Comparison of ENCODE assay signal across 8 cellular contexts in the genomic region with DNA sequence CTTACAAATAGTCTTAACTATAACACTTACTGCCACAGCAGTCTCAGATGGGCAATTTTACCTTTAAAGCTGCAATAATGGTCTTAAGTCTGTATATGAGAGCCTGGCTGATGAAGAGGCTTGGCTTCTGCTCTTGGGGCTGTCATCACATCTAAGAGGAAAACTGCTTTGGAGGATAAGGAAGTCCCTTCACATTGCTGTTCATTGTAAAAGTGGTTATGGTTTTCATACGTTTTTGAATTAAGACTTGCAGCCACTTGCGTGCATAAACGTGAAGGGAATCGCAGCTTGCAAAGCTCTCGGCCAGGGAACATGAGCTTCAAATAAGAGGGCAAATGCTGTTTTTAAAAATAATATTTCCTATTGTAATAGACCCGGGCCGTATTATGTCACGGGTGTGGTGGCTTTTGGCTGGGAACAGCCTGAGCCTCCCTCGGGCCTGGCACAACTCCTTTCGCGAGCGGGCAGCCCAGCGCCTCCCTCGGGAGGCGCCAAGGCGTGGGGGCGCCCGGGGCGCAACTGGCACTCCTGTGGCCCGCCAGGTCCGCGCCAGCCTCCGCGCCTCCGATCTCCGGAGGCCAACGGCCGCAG. TPM values are rescaled to one million over a fixed set of nuclear protein-coding genes. Genes with fewer than 3 reads are reported as not detected.
DNase-seq lines count a peak whose midpoint lies in the region; ATAC-seq and TF ChIP-seq lines count a peak whose summit lies in the region.

No MANE protein-coding gene starts in this region.

- CTCF ChIA-PET in CD8-positive, alpha-beta memory T cell (lab: Charles Lee), result no interaction called here

- no peaks in the 10 kb centered on the region for H3K36me3 ChIP-seq in CD8-positive, alpha-beta memory T cell (ENCODE audit: insufficient read depth, low read length)
- no peaks in the 10 kb centered on the region for H3K36me3 ChIP-seq in liver (ENCODE audit: control insufficient read depth in 4 of 4, insufficient read depth in 3 of 4, low read depth in 1 of 4, low read length in 3 of 4)
- H3K36me3 ChIP-seq in tibial nerve, result no peaks in the 10 kb centered on the region

- peak overlapping the region; percentile 55 to 79 (median 74) for H3K4me3 Mint-ChIP-seq in CD8-positive, alpha-beta memory T cell
- H3K4me3 Mint-ChIP-seq in central memory CD8-positive, alpha-beta T cell, result peak overlapping the region; percentile 73
- H3K4me3 Mint-ChIP-seq in activated T-helper 1 cell treated with anti-CD3 and anti-CD28 coated beads, Interleukin-12 subunit alpha, Interleukin-12 subunit beta, Interleukin-2, Interleukin-4 antibody, amounts not matched to agents 30 ng/mL and 10 ng/mL and 1 ng/mL, durations not matched to agents 14 hours and 24 hours and 36 hours, result no peak overlapping the region

- peaks cover 7% of the 10 kb centered on the region for H3K27me3 ChIP-seq in CD8-positive, alpha-beta memory T cell (ENCODE audit: insufficient read depth, low read length, poor library complexity, severe bottlenecking)
- H3K27me3 ChIP-seq in liver (ENCODE audit: control insufficient read depth in 4 of 4, insufficient read depth in 4 of 4, low read length in 3 of 4) (no peaks in the 10 kb centered on the region), tibial nerve (no peaks in the 10 kb centered on the region)

- TF ChIP-seq RAD21 in liver (IDR thresholded peaks at IDR 0.05), result no peak

- no peak for ATAC-seq in central memory CD8-positive, alpha-beta T cell (replicated peaks; ENCODE audit: extremely low read depth, poor library complexity, severe bottlenecking)
- no peak for ATAC-seq in GM18498 (IDR thresholded peaks at IDR 0.05; ENCODE audit: unreplicated experiment)

- TF ChIP-seq CTCF in liver (IDR thresholded peaks at IDR 0.05; ENCODE audit: low read depth, low read length, missing input control) (no peak), tibial nerve (IDR thresholded peaks at IDR 0.05) (no peak)

- intact Hi-C loops in activated T-helper 1 cell treated with anti-CD3 and anti-CD28 coated beads, Interleukin-12 subunit alpha, Interleukin-12 subunit beta, Interleukin-2, Interleukin-4 antibody, amounts not matched to agents 30 ng/mL and 10 ng/mL and 1 ng/mL, durations not matched to agents 14 hours and 24 hours and 36 hours (cut with micrococcal nuclease), result no loop called here

- POLR2A ChIA-PET in CD8-positive, alpha-beta memory T cell (lab: Charles Lee), result no interaction called here

- no peak for DNase-seq in CD8-positive, alpha-beta memory T cell
- DNase-seq in HT-29 (ENCODE audit: low spot score), result peak; percentile 51
- DNase-seq in central memory CD8-positive, alpha-beta T cell (ENCODE audit: low spot score in 2 of 2), result no peak
- DNase-seq in tibial nerve (ENCODE audit: low spot score in 2 of 2), result no peak
- DNase-seq in epidermal melanocyte (ENCODE audit: insufficient read length, low spot score), result no peak
- no peak for DNase-seq in activated T-helper 1 cell treated with anti-CD3 and anti-CD28 coated beads, Interleukin-12 subunit alpha, Interleukin-12 subunit beta, Interleukin-2, Interleukin-4 antibody, amounts not matched to agents 30 ng/mL and 10 ng/mL and 1 ng/mL, durations not matched to agents 14 hours and 24 hours and 36 hours (ENCODE audit: low spot score)

- no peak overlapping the region for H3K27ac ChIP-seq in CD8-positive, alpha-beta memory T cell (ENCODE audit: low read depth, low read length)
- peak overlapping the region; percentile 47 to 73 for H3K27ac ChIP-seq in liver (ENCODE audit: low read depth in 1 of 2, low read length in 2 of 2)
- peak overlapping the region; percentile 77 to 95 (median 86) for H3K27ac ChIP-seq in tibial nerve

- no peak overlapping the region for H3K4me3 ChIP-seq in CD8-positive, alpha-beta memory T cell (ENCODE audit: low read length)
- H3K4me3 ChIP-seq in liver (ENCODE audit: low read depth in 1 of 3, low read length in 3 of 3) (peak overlapping the region; percentile 32 to 88 (median 62)), tibial nerve (peak overlapping the region; percentile 63 to 81 (median 76))

- no peak for TF ChIP-seq EP300 in tibial nerve (IDR thresholded peaks at IDR 0.05)

- H3K36me3 Mint-ChIP-seq in CD8-positive, alpha-beta memory T cell, result no peaks in the 10 kb centered on the region
- H3K36me3 Mint-ChIP-seq in central memory CD8-positive, alpha-beta T cell (ENCODE audit: insufficient read depth), result no peaks in the 10 kb centered on the region
- no peaks in the 10 kb centered on the region for H3K36me3 Mint-ChIP-seq in activated T-helper 1 cell treated with anti-CD3 and anti-CD28 coated beads, Interleukin-12 subunit alpha, Interleukin-12 subunit beta, Interleukin-2, Interleukin-4 antibody, amounts not matched to agents 30 ng/mL and 10 ng/mL and 1 ng/mL, durations not matched to agents 14 hours and 24 hours and 36 hours (ENCODE audit: low read depth)

- WGBS in liver, result 3% methylated on average over 28 of the region's 28 CpGs
- 1% methylated on average over 20 to 28 of the region's 28 CpGs for WGBS in tibial nerve, 2 donors

- no peaks in the 10 kb centered on the region for H3K9me3 Mint-ChIP-seq in CD8-positive, alpha-beta memory T cell
- H3K9me3 Mint-ChIP-seq in central memory CD8-positive, alpha-beta T cell, result no peaks in the 10 kb centered on the region
- H3K9me3 Mint-ChIP-seq in activated T-helper 1 cell treated with anti-CD3 and anti-CD28 coated beads, Interleukin-12 subunit alpha, Interleukin-12 subunit beta, Interleukin-2, Interleukin-4 antibody, amounts not matched to agents 30 ng/mL and 10 ng/mL and 1 ng/mL, durations not matched to agents 14 hours and 24 hours and 36 hours, result no peaks in the 10 kb centered on the region

- H3K9me3 ChIP-seq in CD8-positive, alpha-beta memory T cell (ENCODE audit: low read length), result no peaks in the 10 kb centered on the region
- H3K9me3 ChIP-seq in liver (ENCODE audit: control insufficient read depth in 4 of 4, low read length in 3 of 4) (no peaks in the 10 kb centered on the region), tibial nerve (no peaks in the 10 kb centered on the region)

- peak overlapping the region in 2 of 8 donors; percentile 22 to 26 for H3K27ac Mint-ChIP-seq in CD8-positive, alpha-beta memory T cell
- no peak overlapping the region for H3K27ac Mint-ChIP-seq in central memory CD8-positive, alpha-beta T cell (ENCODE audit: low read depth)
- H3K27ac Mint-ChIP-seq in activated T-helper 1 cell treated with anti-CD3 and anti-CD28 coated beads, Interleukin-12 subunit alpha, Interleukin-12 subunit beta, Interleukin-2, Interleukin-4 antibody, amounts not matched to agents 30 ng/mL and 10 ng/mL and 1 ng/mL, durations not matched to agents 14 hours and 24 hours and 36 hours, result no peak overlapping the region

- no peaks in the 10 kb centered on the region for H3K4me1 ChIP-seq in CD8-positive, alpha-beta memory T cell (ENCODE audit: insufficient read depth, low read length)
- H3K4me1 ChIP-seq in liver (ENCODE audit: control insufficient read depth in 4 of 4, insufficient read depth in 4 of 4, low read length in 3 of 4) (peaks cover 14 to 33% (median 25%) of the 10 kb centered on the region in 4 donors), tibial nerve (peaks cover 0 to 21% (median 4%) of the 10 kb centered on the region in 4 donors)

- H3K27me3 Mint-ChIP-seq in CD8-positive, alpha-beta memory T cell, result peaks cover 14 to 58% of the 10 kb centered on the region in 2 donors
- peaks cover 39% of the 10 kb centered on the region for H3K27me3 Mint-ChIP-seq in central memory CD8-positive, alpha-beta T cell
- H3K27me3 Mint-ChIP-seq in activated T-helper 1 cell treated with anti-CD3 and anti-CD28 coated beads, Interleukin-12 subunit alpha, Interleukin-12 subunit beta, Interleukin-2, Interleukin-4 antibody, amounts not matched to agents 30 ng/mL and 10 ng/mL and 1 ng/mL, durations not matched to agents 14 hours and 24 hours and 36 hours (ENCODE audit: insufficient read depth), result peaks cover 55% of the 10 kb centered on the region

- peaks cover 3 to 12% (median 4%) of the 10 kb centered on the region in 3 donors for H3K4me1 Mint-ChIP-seq in CD8-positive, alpha-beta memory T cell
- no peaks in the 10 kb centered on the region for H3K4me1 Mint-ChIP-seq in central memory CD8-positive, alpha-beta T cell
- H3K4me1 Mint-ChIP-seq in activated T-helper 1 cell treated with anti-CD3 and anti-CD28 coated beads, Interleukin-12 subunit alpha, Interleukin-12 subunit beta, Interleukin-2, Interleukin-4 antibody, amounts not matched to agents 30 ng/mL and 10 ng/mL and 1 ng/mL, durations not matched to agents 14 hours and 24 hours and 36 hours (ENCODE audit: low read depth), result no peaks in the 10 kb centered on the region

- H3K9ac ChIP-seq in liver (ENCODE audit: low read depth in 1 of 2, low read length in 2 of 2), result peak overlapping the region; percentile 40 to 52

- no peak for TF ChIP-seq POLR2A in tibial nerve (IDR thresholded peaks at IDR 0.05)

TF ChIP-seq in liver, 16 proteins besides CTCF, POLR2A, EP300 and RAD21:
- no peak for TF ChIP-seq FOXA2 (IDR thresholded peaks at IDR 0.05)
- no peak for TF ChIP-seq NR2F2 (IDR thresholded peaks at IDR 0.05)

RNA-seq across cellular contexts. Expression of a gene that starts 0.6 kb away (rescaled TPM):
- total RNA-seq in CD8-positive, alpha-beta memory T cell, result under 1 TPM; 0.27 to 0.28 TPM
- polyA plus RNA-seq in CD8-positive, alpha-beta memory T cell, result 0.24 TPM
- 20.1 and 36.5 TPM in 2 replicates for total RNA-seq in HT-29 (2014; rRNA removed; shearing (Covaris generic))
- total RNA-seq in liver (10 to 100 TPM in 1 of 2 donors, 1 to 10 TPM in 1; 2.5 to 13.9 TPM), tibial nerve (10 to 100 TPM; 66.0 to 83.9 (median 72.5) TPM)
- polyA plus RNA-seq in liver, result 1 to 10 TPM; 1.6 to 4.8 TPM
- 0.03 and 0.29 TPM in 2 replicates for total RNA-seq in activated T-helper 1 cell treated with anti-CD3 and anti-CD28 coated beads, Interleukin-12 subunit alpha, Interleukin-12 subunit beta, Interleukin-2, Interleukin-4 antibody, amounts not matched to agents 30 ng/mL and 10 ng/mL and 1 ng/mL, durations not matched to agents 14 hours and 24 hours and 36 hours

RNA-seq across cellular contexts. Expression of a gene that starts 59.9 kb away (rescaled TPM):
- 10 to 100 TPM; 53.4 to 56.5 TPM for total RNA-seq in CD8-positive, alpha-beta memory T cell
- 8.9 TPM for polyA plus RNA-seq in CD8-positive, alpha-beta memory T cell
- 24.1 and 36.8 TPM in 2 replicates for total RNA-seq in HT-29 (2014; rRNA removed; shearing (Covaris generic))
- total RNA-seq in liver (10 to 100 TPM in 1 of 2 donors, 1 to 10 TPM in 1; 7.0 to 18.1 TPM), tibial nerve (10 to 100 TPM in 3 of 4 donors, 1 to 10 TPM in 1; 8.4 to 30.6 (median 18.6) TPM)
- polyA plus RNA-seq in liver, result 1 to 10 TPM; 3.5 to 3.8 TPM
- 61.0 and 64.1 TPM in 2 replicates for total RNA-seq in activated T-helper 1 cell treated with anti-CD3 and anti-CD28 coated beads, Interleukin-12 subunit alpha, Interleukin-12 subunit beta, Interleukin-2, Interleukin-4 antibody, amounts not matched to agents 30 ng/mL and 10 ng/mL and 1 ng/mL, durations not matched to agents 14 hours and 24 hours and 36 hours

RNA-seq across cellular contexts. Expression of a gene that starts 60.0 kb away (rescaled TPM):
- 10 to 100 TPM; 16.4 to 22.3 TPM for total RNA-seq in CD8-positive, alpha-beta memory T cell
- 17.2 TPM for polyA plus RNA-seq in CD8-positive, alpha-beta memory T cell
- 5.2 and 5.7 TPM in 2 replicates for total RNA-seq in HT-29 (2014; rRNA removed; shearing (Covaris generic))
- total RNA-seq in liver (10 to 100 TPM; 12.9 to 17.0 TPM), tibial nerve (10 to 100 TPM; 24.3 to 46.7 (median 33.5) TPM)
- 10 to 100 TPM in 1 of 2 donors, 1 to 10 TPM in 1; 5.9 to 16.2 TPM for polyA plus RNA-seq in liver
- 15.8 and 18.8 TPM in 2 replicates for total RNA-seq in activated T-helper 1 cell treated with anti-CD3 and anti-CD28 coated beads, Interleukin-12 subunit alpha, Interleukin-12 subunit beta, Interleukin-2, Interleukin-4 antibody, amounts not matched to agents 30 ng/mL and 10 ng/mL and 1 ng/mL, durations not matched to agents 14 hours and 24 hours and 36 hours
